18 cellular contexts compared by ENCODE assay signal in the genomic region with DNA sequence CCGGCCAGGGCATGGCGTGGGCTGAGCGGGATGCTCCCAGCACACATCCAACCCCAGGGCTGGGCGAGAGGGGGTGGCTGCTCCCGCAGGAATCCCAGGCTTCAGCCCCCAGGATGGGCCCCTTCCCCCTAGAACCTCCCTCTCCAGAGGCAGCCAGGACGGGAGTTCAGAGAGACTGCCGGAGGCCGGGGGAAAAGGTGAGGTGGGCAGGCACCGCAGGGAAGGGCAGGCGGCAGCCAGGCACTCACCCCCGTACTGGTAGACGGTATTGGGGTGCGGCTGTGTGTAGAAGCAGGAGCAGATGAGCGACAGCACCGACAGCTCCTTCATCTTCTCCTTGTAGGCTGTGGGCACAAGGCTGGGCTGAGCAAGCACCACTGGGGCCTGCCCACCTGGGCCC. TPM values are rescaled to one million over a fixed set of nuclear protein-coding genes. Genes with fewer than 3 reads are reported as not detected.
"Had no signal": no experiment of that assay in that cellular context is flagged by ENCODE, and none has a peak within 500 bp of the region (broad histone marks: within the 10 kb centered on the region; RNA-seq: fewer than 3 reads in every experiment).

No MANE protein-coding gene starts in this region.

- H3K36me3 ChIP-seq: ascending aorta, left lung, right atrium auricular region had no signal

- DNase-seq: activated CD4-positive, alpha-beta T cell treated with anti-CD3 and anti-CD28 coated beads for 48 hours; activated CD8-positive, alpha-beta memory T cell treated with anti-CD3 and anti-CD28 coated beads for 24 hours; activated naive CD4-positive, alpha-beta T cell treated with anti-CD3 and anti-CD28 coated beads for 36 hours; endodermal cell; islet precursor cell; left lung; mammary epithelial cell; nucleus accumbens; small intestine; stimulated activated CD4-positive, alpha-beta T cell treated with anti-CD3 and anti-CD28 coated beads, Interleukin-4, amount 100 ng/mL, for 4 hours; stimulated activated CD8-positive, alpha-beta memory T cell treated with anti-CD3 and anti-CD28 coated beads, Interleukin-4, amount 100 ng/mL, for 48 hours; trophoblast cell had no signal

- H3K4me1 Mint-ChIP-seq: endodermal cell had no signal

- H3K9me3 Mint-ChIP-seq: activated naive CD4-positive, alpha-beta T cell treated with anti-CD3 and anti-CD28 coated beads for 36 hours; endodermal cell; stimulated activated naive CD8-positive, alpha-beta T cell treated with anti-CD3 and anti-CD28 coated beads, Interleukin-15, Interleukin-2, amounts not matched to agents 100 ng/mL and 50 ng/mL, for 24 hours had no signal

- H3K9me3 ChIP-seq: ascending aorta, left lung, right atrium auricular region, suprapubic skin had no signal

- H3K27ac ChIP-seq: ascending aorta, left lung, right atrium auricular region, suprapubic skin had no signal

- ATAC-seq: left lung had no signal

- H3K4me3 ChIP-seq: ascending aorta, left lung, right atrium auricular region, suprapubic skin had no signal

- H3K27me3 Mint-ChIP-seq: stimulated activated naive CD8-positive, alpha-beta T cell treated with anti-CD3 and anti-CD28 coated beads, Interleukin-15, Interleukin-2, amounts not matched to agents 100 ng/mL and 50 ng/mL, for 24 hours had no signal

- H3K27me3 ChIP-seq: ascending aorta, left lung, right atrium auricular region, suprapubic skin had no signal

- H3K27ac Mint-ChIP-seq: endodermal cell; progenitor cell of endocrine pancreas; stimulated activated naive CD8-positive, alpha-beta T cell treated with anti-CD3 and anti-CD28 coated beads, Interleukin-15, Interleukin-2, amounts not matched to agents 100 ng/mL and 50 ng/mL, for 24 hours had no signal

RNA-seq across cellular contexts. Expression of a gene that starts 52.5 kb away (rescaled TPM):
- total RNA-seq: activated naive CD4-positive, alpha-beta T cell treated with anti-CD3 and anti-CD28 coated beads for 36 hours; endodermal cell; progenitor cell of endocrine pancreas; T-helper 1 cell treated with Interleukin-12 subunit alpha and Interleukin-12 subunit beta and Interleukin-4 antibody, amounts not matched to agents 30 ng/mL and 1 ng/mL, for 36 hours had no signal
